ENCODE assay signal across 17 cellular contexts in the genomic region with DNA sequence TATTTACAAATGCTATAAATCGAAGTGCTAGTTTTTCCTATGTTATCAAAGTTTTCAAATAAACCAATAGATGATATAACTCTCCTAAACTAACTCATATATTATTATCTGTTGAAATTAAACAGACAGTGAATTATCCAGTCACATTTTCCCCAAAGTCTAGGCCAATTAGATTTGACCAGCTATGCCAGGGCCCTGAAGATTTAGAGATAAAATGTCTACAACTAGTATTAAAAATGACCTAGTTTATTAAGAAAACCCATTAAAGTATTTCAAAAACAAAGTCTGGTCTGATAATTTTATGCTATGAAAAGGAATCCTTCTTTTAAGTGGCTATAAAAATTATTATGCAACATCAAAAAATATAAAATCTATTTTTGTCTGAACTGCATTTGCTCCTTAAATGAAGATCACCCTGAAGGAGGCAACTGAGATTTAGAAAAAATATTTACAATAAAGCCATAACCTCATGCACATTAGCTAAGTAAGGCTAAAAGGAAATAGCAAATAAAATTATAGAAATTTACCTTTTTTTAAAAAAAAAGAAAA.
"Had no signal": no experiment of that assay in that cellular context is flagged by ENCODE, and none has a peak within 500 bp of the region (broad histone marks: within the 10 kb centered on the region; RNA-seq: fewer than 3 reads in every experiment).

No MANE protein-coding gene starts in this region.

- H3K27ac ChIP-seq: adrenal gland, body of pancreas, ovary, tibial nerve had no signal

- H3K36me3 ChIP-seq: adrenal gland, ovary had no signal

- H3K27me3 Mint-ChIP-seq: activated CD4-positive, alpha-beta T cell treated with anti-CD3 and anti-CD28 coated beads, Interleukin-2, amount 10 ng/mL, durations not matched to agents 7 days and 5 days; activated T-helper 17 cell treated with anti-CD3 and anti-CD28 coated beads, Interleukin-2, amount 50 U/mL, for 72 hours; central memory CD8-positive, alpha-beta T cell; stimulated activated memory B cell treated with anti-CD40 and anti-IgM and Interleukin-4, amounts not matched to agents 10 μg/mL and 1 μg/mL and 100 μg/mL, for 72 hours had no signal

- DNase-seq: activated CD4-positive, alpha-beta T cell treated with anti-CD3 and anti-CD28 coated beads, Interleukin-2, amount 10 ng/mL, durations not matched to agents 7 days and 5 days; activated naive CD4-positive, alpha-beta T cell treated with anti-CD3 and anti-CD28 coated beads, Interleukin-2, amount 50 U/mL, for 16 hours; activated T-cell treated with anti-CD3 and anti-CD28 coated beads for 4 hours; adrenal gland; body of pancreas; effector memory CD4-positive, alpha-beta T cell; hypothalamus; mucosa of descending colon; natural killer cell; ovary had no signal

- H3K4me3 Mint-ChIP-seq: activated CD4-positive, alpha-beta T cell treated with anti-CD3 and anti-CD28 coated beads, Interleukin-2, amount 10 ng/mL, durations not matched to agents 7 days and 5 days; activated T-helper 17 cell treated with anti-CD3 and anti-CD28 coated beads, Interleukin-2, amount 50 U/mL, for 72 hours; central memory CD8-positive, alpha-beta T cell; natural killer cell; stimulated activated memory B cell treated with anti-CD40 and anti-IgM and Interleukin-4, amounts not matched to agents 10 μg/mL and 1 μg/mL and 100 μg/mL, for 72 hours; WTC11 had no signal

- H3K4me1 Mint-ChIP-seq: central memory CD8-positive, alpha-beta T cell; stimulated activated memory B cell treated with anti-CD40 and anti-IgM and Interleukin-4, amounts not matched to agents 10 μg/mL and 1 μg/mL and 100 μg/mL, for 72 hours; WTC11 had no signal

- H3K27me3 ChIP-seq: adrenal gland, body of pancreas, ovary, tibial nerve had no signal

- H3K4me1 ChIP-seq: adrenal gland, body of pancreas, tibial nerve had no signal

- H3K4me3 ChIP-seq: adrenal gland, body of pancreas, lung, mucosa of descending colon, ovary, skin epidermis, tibial nerve had no signal

- H3K27ac Mint-ChIP-seq: activated CD4-positive, alpha-beta T cell treated with anti-CD3 and anti-CD28 coated beads, Interleukin-2, amount 10 ng/mL, durations not matched to agents 7 days and 5 days; activated T-helper 17 cell treated with anti-CD3 and anti-CD28 coated beads, Interleukin-2, amount 50 U/mL, for 72 hours; stimulated activated memory B cell treated with anti-CD40 and anti-IgM and Interleukin-4, amounts not matched to agents 10 μg/mL and 1 μg/mL and 100 μg/mL, for 72 hours; WTC11 had no signal

- ATAC-seq: body of pancreas; mucosa of descending colon; stimulated activated memory B cell treated with anti-CD40 and anti-IgM and Interleukin-4, amounts not matched to agents 10 μg/mL and 1 μg/mL and 100 μg/mL, for 72 hours; WTC11 had no signal

- H3K9me3 ChIP-seq: adrenal gland, body of pancreas, mucosa of descending colon, ovary, tibial nerve had no signal

- H3K9me3 Mint-ChIP-seq: activated CD4-positive, alpha-beta T cell treated with anti-CD3 and anti-CD28 coated beads, Interleukin-2, amount 10 ng/mL, durations not matched to agents 7 days and 5 days; activated T-helper 17 cell treated with anti-CD3 and anti-CD28 coated beads, Interleukin-2, amount 50 U/mL, for 72 hours; central memory CD8-positive, alpha-beta T cell; natural killer cell; stimulated activated memory B cell treated with anti-CD40 and anti-IgM and Interleukin-4, amounts not matched to agents 10 μg/mL and 1 μg/mL and 100 μg/mL, for 72 hours; WTC11 had no signal
